In the genomic region with DNA sequence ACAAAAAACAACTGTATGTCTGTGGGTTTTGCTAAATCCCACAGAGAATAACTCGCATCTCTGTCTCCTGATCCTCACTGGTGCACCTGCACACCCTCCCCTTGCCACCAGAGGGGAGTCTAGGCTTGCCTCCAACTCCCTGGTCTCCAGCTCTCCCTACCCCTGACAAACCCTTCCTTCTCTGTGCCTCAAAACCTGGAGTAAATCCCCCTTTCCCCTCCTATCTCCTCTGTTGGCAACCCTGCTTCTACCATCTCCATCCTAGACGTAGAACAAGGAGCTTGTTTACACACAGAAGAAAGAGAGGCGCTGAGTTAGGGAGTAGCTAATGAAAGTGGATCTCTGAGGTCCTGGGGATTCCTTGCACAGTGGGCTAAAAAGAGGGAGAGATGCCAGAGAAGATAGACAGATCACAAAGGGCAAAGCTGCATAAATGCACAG, we compare ENCODE assay signal across 8 cellular contexts. TPM values are rescaled to one million over a fixed set of nuclear protein-coding genes. Genes with fewer than 3 reads are reported as not detected.
A peak's percentile ranks its signal among the peaks of the same experiment; 100 is the strongest.
DNase-seq lines count a peak whose midpoint lies in the region; ATAC-seq and TF ChIP-seq lines count a peak whose summit lies in the region.

No MANE protein-coding gene starts in this region.

- H3K27me3 Mint-ChIP-seq in activated CD4-positive, alpha-beta memory T cell treated with anti-CD3 and anti-CD28 coated beads, Interleukin-2, amount 10 ng/mL, durations not matched to agents 7 days and 5 days = peaks cover 3% of the 10 kb centered on the region
- H3K27me3 Mint-ChIP-seq in naive B cell = no peaks in the 10 kb centered on the region
- no peaks in the 10 kb centered on the region for H3K27me3 Mint-ChIP-seq in type B pancreatic cell

- ATAC-seq in HG03442 (IDR thresholded peaks at IDR 0.05; ENCODE audit: unreplicated experiment) = peak; percentile 69
- ATAC-seq in naive B cell (ENCODE audit: low read depth in 2 of 2) = peak; percentile 79 to 81

- peaks cover 22% of the 10 kb centered on the region for H3K4me1 Mint-ChIP-seq in activated CD4-positive, alpha-beta memory T cell treated with anti-CD3 and anti-CD28 coated beads, Interleukin-2, amount 10 ng/mL, durations not matched to agents 7 days and 5 days
- peaks cover 15 to 30% (median 28%) of the 10 kb centered on the region in 3 donors for H3K4me1 Mint-ChIP-seq in naive B cell
- peaks cover 18% of the 10 kb centered on the region for H3K4me1 Mint-ChIP-seq in type B pancreatic cell (ENCODE audit: unreplicated experiment)

- peak; percentile 90 for TF ChIP-seq CTCF in type B pancreatic cell (conservative IDR thresholded peaks at IDR 0.05)

- no peaks in the 10 kb centered on the region for H3K36me3 Mint-ChIP-seq in activated CD4-positive, alpha-beta memory T cell treated with anti-CD3 and anti-CD28 coated beads, Interleukin-2, amount 10 ng/mL, durations not matched to agents 7 days and 5 days (ENCODE audit: low read depth)
- no peaks in the 10 kb centered on the region for H3K36me3 Mint-ChIP-seq in naive B cell
- no peaks in the 10 kb centered on the region for H3K36me3 Mint-ChIP-seq in type B pancreatic cell

- H3K4me3 Mint-ChIP-seq in activated CD4-positive, alpha-beta memory T cell treated with anti-CD3 and anti-CD28 coated beads, Interleukin-2, amount 10 ng/mL, durations not matched to agents 7 days and 5 days = no peak overlapping the region
- H3K4me3 Mint-ChIP-seq in naive B cell (peak overlapping the region in 3 of 8 donors; percentile 25 to 51 (median 37)), type B pancreatic cell (peak overlapping the region; percentile 20)

- CTCF ChIA-PET in activated CD4-positive, alpha-beta memory T cell treated with anti-CD3 and anti-CD28 coated beads, Interleukin-2, amount 10 ng/mL, durations not matched to agents 7 days and 5 days (lab: Charles Lee) = interaction anchor here (0.7 to 5.2 kb wide), 38 partner anchors 9 to 290 kb away, joined by 3 to 64 read pairs (median 5); a partner anchor contains a TSS

- H3K27ac Mint-ChIP-seq in activated CD4-positive, alpha-beta memory T cell treated with anti-CD3 and anti-CD28 coated beads, Interleukin-2, amount 10 ng/mL, durations not matched to agents 7 days and 5 days = no peak overlapping the region
- H3K27ac Mint-ChIP-seq in naive B cell (peak overlapping the region in 4 of 6 donors; percentile 9 to 93 (median 76)), type B pancreatic cell (peak overlapping the region; percentile 53)

- DNase-seq in NCI-H524 (lab: John Stamatoyannopoulos, UW) = peak; percentile 42 to 70
- DNase-seq in NCI-H524 treated with DMSO at 0.1 percent for 48 hours (lab: John Stamatoyannopoulos, UW) = no peak
- DNase-seq in NCI-H82 treated with DMSO at 0.1 percent for 48 hours (lab: John Stamatoyannopoulos, UW; ENCODE audit: unreplicated experiment) = peak; percentile 39
- peak; percentile 75 for DNase-seq in activated CD4-positive, alpha-beta memory T cell treated with anti-CD3 and anti-CD28 coated beads, Interleukin-2, amount 10 ng/mL, durations not matched to agents 7 days and 5 days
- DNase-seq in epidermal melanocyte (ENCODE audit: insufficient read length, low spot score) = peak; percentile 71
- peak; percentile 63 for DNase-seq in naive B cell
- DNase-seq in type B pancreatic cell (ENCODE audit: extremely low spot score, unreplicated experiment) = no peak

- no peaks in the 10 kb centered on the region for H3K9me3 Mint-ChIP-seq in activated CD4-positive, alpha-beta memory T cell treated with anti-CD3 and anti-CD28 coated beads, Interleukin-2, amount 10 ng/mL, durations not matched to agents 7 days and 5 days
- H3K9me3 Mint-ChIP-seq in naive B cell (no peaks in the 10 kb centered on the region), type B pancreatic cell (no peaks in the 10 kb centered on the region)

- POLR2A ChIA-PET in activated CD4-positive, alpha-beta memory T cell treated with anti-CD3 and anti-CD28 coated beads, Interleukin-2, amount 10 ng/mL, durations not matched to agents 7 days and 5 days (lab: Charles Lee) = interaction anchor here (0.7 to 2.7 kb wide), 10 partner anchors 8 to 296 kb away, joined by 3 to 13 read pairs (median 6); a partner anchor contains a TSS

RNA-seq across cellular contexts. Expression of a gene that starts 6.0 kb away (rescaled TPM):
- 1 to 10 TPM; 3.4 to 4.1 TPM for total RNA-seq in activated CD4-positive, alpha-beta memory T cell treated with anti-CD3 and anti-CD28 coated beads, Interleukin-2, amount 10 ng/mL, durations not matched to agents 7 days and 5 days
- 1 to 10 TPM; 1.7 to 4.2 (median 2.4) TPM for polyA plus RNA-seq in naive B cell (ENCODE audit: low read depth in 6 of 6)
- 2.7 and 2.8 TPM in 2 replicates for total RNA-seq in type B pancreatic cell (ENCODE audit: low replicate concordance)

RNA-seq across cellular contexts. Expression of a gene that starts 13.3 kb away (rescaled TPM):
- 10 to 100 TPM; 31.3 to 32.5 TPM for total RNA-seq in activated CD4-positive, alpha-beta memory T cell treated with anti-CD3 and anti-CD28 coated beads, Interleukin-2, amount 10 ng/mL, durations not matched to agents 7 days and 5 days
- 1 to 10 TPM in 5 of 6 donors, not detected in 1; 4.9 to 8.6 (median 5.8) TPM for polyA plus RNA-seq in naive B cell (ENCODE audit: low read depth in 6 of 6)
- 7.2 and 36.0 TPM in 2 replicates for total RNA-seq in type B pancreatic cell (ENCODE audit: low replicate concordance)

RNA-seq across cellular contexts. Expression of a gene that starts 13.6 kb away (rescaled TPM):
- 10 to 100 TPM; 54.6 to 56.5 TPM for total RNA-seq in activated CD4-positive, alpha-beta memory T cell treated with anti-CD3 and anti-CD28 coated beads, Interleukin-2, amount 10 ng/mL, durations not matched to agents 7 days and 5 days
- 10 to 100 TPM; 16.8 to 32.2 (median 21.6) TPM for polyA plus RNA-seq in naive B cell (ENCODE audit: low read depth in 6 of 6)
- 50.9 and 77.7 TPM in 2 replicates for total RNA-seq in type B pancreatic cell (ENCODE audit: low replicate concordance)

RNA-seq across cellular contexts. Expression of a gene that starts 16.0 kb away (rescaled TPM):
- 100 to 1,000 TPM; 164 to 167 TPM for total RNA-seq in activated CD4-positive, alpha-beta memory T cell treated with anti-CD3 and anti-CD28 coated beads, Interleukin-2, amount 10 ng/mL, durations not matched to agents 7 days and 5 days
- 100 to 1,000 TPM; 407 to 579 (median 480) TPM for polyA plus RNA-seq in naive B cell (ENCODE audit: low read depth in 6 of 6)
- 96.7 and 109 TPM in 2 replicates for total RNA-seq in type B pancreatic cell (ENCODE audit: low replicate concordance)

RNA-seq across cellular contexts. Expression of a gene that starts 25.8 kb away (rescaled TPM):
- total RNA-seq in activated CD4-positive, alpha-beta memory T cell treated with anti-CD3 and anti-CD28 coated beads, Interleukin-2, amount 10 ng/mL, durations not matched to agents 7 days and 5 days = 10 to 100 TPM; 37.8 to 41.2 TPM
- polyA plus RNA-seq in naive B cell (ENCODE audit: low read depth in 6 of 6) = 1 to 10 TPM; 2.0 to 9.1 (median 3.3) TPM
- 21.3 and 35.2 TPM in 2 replicates for total RNA-seq in type B pancreatic cell (ENCODE audit: low replicate concordance)

Comparison
In these comparisons a context has a peak if more than half of its experiments do, and no peak if none do; other contexts are left out.
1. DNase-seq: peak in NCI-H524 (2 of 2), NCI-H82 treated with DMSO at 0.1 percent for 48 hours (single experiment), activated CD4-positive, alpha-beta memory T cell treated with anti-CD3 and anti-CD28 coated beads, Interleukin-2, amount 10 ng/mL, durations not matched to agents 7 days and 5 days (single experiment), epidermal melanocyte (single experiment) and naive B cell (single experiment); none in NCI-H524 treated with DMSO at 0.1 percent for 48 hours (single experiment) and type B pancreatic cell (single experiment).